Comparison of ENCODE assay signal across 6 cellular contexts in the genomic region with DNA sequence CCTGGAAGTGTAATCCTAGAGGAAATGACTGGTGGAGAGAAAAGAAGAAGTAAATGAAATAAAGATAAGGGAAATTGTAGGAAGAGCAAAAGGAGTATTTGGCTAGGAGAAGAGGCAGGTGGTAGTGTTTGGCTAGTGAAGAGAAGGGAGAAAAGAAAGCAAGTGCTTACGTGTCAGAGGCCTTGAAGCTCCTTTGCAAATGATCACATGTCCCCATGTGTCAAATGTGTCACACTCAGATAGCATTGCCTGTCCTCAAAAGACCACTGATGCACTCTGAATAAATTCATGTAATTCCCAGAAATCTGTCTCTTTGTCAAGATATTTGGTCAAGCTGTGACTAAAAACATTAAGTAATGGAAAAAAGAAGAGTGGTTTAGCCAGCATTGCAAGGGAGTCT.
"Had no signal": no experiment of that assay in that cellular context is flagged by ENCODE, and none has a peak within 500 bp of the region (broad histone marks: within the 10 kb centered on the region; RNA-seq: fewer than 3 reads in every experiment).

No MANE protein-coding gene starts in this region.

- DNase-seq: GM23248, GOT3, H7, HFFc6, KBM-7 had no signal

- H3K27ac ChIP-seq: GM23248, HL-60 had no signal
